ENCODE assay signal across 1 cellular context in genomic region chr17:15744885-15745284, GRCh38.
TF ChIP-seq lines count a peak whose summit lies in the region.

No MANE protein-coding gene starts in this region.

TF ChIP-seq in GM23338, 12 proteins besides CTCF, POLR2A, EP300 and RAD21 (continued from another document):
- no peak for TF ChIP-seq ZNF462 (CRISPR knock-in tag; IDR thresholded peaks at IDR 0.05)
- TF ChIP-seq ZNF114 (CRISPR knock-in tag; IDR thresholded peaks at IDR 0.05): no peak
- no peak for TF ChIP-seq JUNB (IDR thresholded peaks at IDR 0.05; ENCODE audit: unreplicated experiment)
- no peak for TF ChIP-seq ZNF331 (CRISPR knock-in tag; IDR thresholded peaks at IDR 0.05; ENCODE audit: low read depth)
- TF ChIP-seq REST (IDR thresholded peaks at IDR 0.05; ENCODE audit: unreplicated experiment): no peak
- no peak for TF ChIP-seq CREB1 (CRISPR knock-in tag; IDR thresholded peaks at IDR 0.05; ENCODE audit: low read depth)
- TF ChIP-seq EZH2 (IDR thresholded peaks at IDR 0.05; ENCODE audit: low read depth, unreplicated experiment): no peak
- no peak for TF ChIP-seq EZH2phosphoT487 (IDR thresholded peaks at IDR 0.05; ENCODE audit: unreplicated experiment)
- no peak for TF ChIP-seq STAT1 (IDR thresholded peaks at IDR 0.05; ENCODE audit: unreplicated experiment)
- no peak for TF ChIP-seq NANOG (IDR thresholded peaks at IDR 0.05; ENCODE audit: borderline replicate concordance)
- TF ChIP-seq POLR2AphosphoS5 (IDR thresholded peaks at IDR 0.05; ENCODE audit: low read depth): no peak
